17 cellular contexts compared by ENCODE assay signal in the genomic region with DNA sequence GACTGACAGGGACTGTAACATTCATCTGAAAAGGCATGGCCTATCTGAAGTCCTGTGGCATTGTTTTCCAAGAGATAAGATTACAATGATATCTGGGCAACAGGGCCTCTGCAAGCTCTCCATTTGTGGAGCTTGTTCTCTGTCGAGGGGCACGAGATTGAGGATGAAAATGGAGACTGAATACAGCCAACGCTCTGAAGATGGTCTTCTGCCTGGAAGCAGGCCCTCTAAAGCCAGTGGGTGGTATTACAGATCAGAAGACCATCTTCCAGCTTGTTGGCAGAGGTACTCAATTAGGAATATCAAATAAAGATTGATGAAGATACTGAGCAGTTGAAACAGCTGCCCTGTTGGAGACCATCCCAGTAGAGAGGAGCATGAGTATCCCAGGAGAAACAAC.
A peak's percentile ranks its signal among the peaks of the same experiment; 100 is the strongest.
DNase-seq lines count a peak whose midpoint lies in the region; ATAC-seq and TF ChIP-seq lines count a peak whose summit lies in the region.
"Had no signal": no experiment of that assay in that cellular context is flagged by ENCODE, and none has a peak within 500 bp of the region (broad histone marks: within the 10 kb centered on the region; RNA-seq: fewer than 3 reads in every experiment).

No MANE protein-coding gene starts in this region.

- peaks cover 2% of the 10 kb centered on the region for H3K4me1 ChIP-seq in PC-9 (replicated peaks; ENCODE audit: insufficient read depth)
- H3K4me1 ChIP-seq: prostate gland had no signal

- peak overlapping the region; percentile 28; the same call in 1 of the 2 replicates for H2AFZ ChIP-seq in PC-9
- H2AFZ ChIP-seq: GM23248 had no signal

- ATAC-seq in GM18867 (IDR thresholded peaks at IDR 0.05; ENCODE audit: unreplicated experiment) (peak; percentile 68), HG02885 (IDR thresholded peaks at IDR 0.05; ENCODE audit: poor library complexity, unreplicated experiment) (peak; percentile 64), HG03457 (IDR thresholded peaks at IDR 0.05; ENCODE audit: unreplicated experiment) (no peak), HG03469 (IDR thresholded peaks at IDR 0.05; ENCODE audit: unreplicated experiment) (no peak)
- ATAC-seq: T-cell had no signal

- TF ChIP-seq CTCF in 22Rv1 (IDR thresholded peaks at IDR 0.05): peak; percentile 49; the same call in 1 of the 2 replicates
- peak; percentile 33; the same call in 1 of the 2 replicates for TF ChIP-seq CTCF in PC-9 (conservative IDR thresholded peaks at IDR 0.05)

- CTCF ChIA-PET in PC-9 (lab: Charles Lee): no interaction called here

- no peaks in the 10 kb centered on the region for H3K9me3 ChIP-seq in PC-9 (ENCODE audit: insufficient read depth, low read depth)
- H3K9me3 ChIP-seq: prostate gland had no signal

- no peak overlapping the region for H3K4me2 ChIP-seq in PC-9

- intact Hi-C loops in PC-9 (cut with micrococcal nuclease; ENCODE audit: unreplicated experiment): no loop called here

- no peaks in the 10 kb centered on the region for H4K20me1 ChIP-seq in PC-9 (ENCODE audit: insufficient read depth)

- no TSS peak for BruUV-seq in PC-9 (replicated peaks; lab: Mats Ljungman, UMichigan)

- H3K27ac ChIP-seq in 22Rv1 (no peak overlapping the region), PC-9 (no peak overlapping the region)
- H3K27ac ChIP-seq: dorsolateral prefrontal cortex, GM23248, prostate gland had no signal

- H3K79me2 ChIP-seq in PC-9 (ENCODE audit: low read depth): no peaks in the 10 kb centered on the region

- no peaks in the 10 kb centered on the region for H3K36me3 ChIP-seq in PC-9 (ENCODE audit: low read depth)
- H3K36me3 ChIP-seq: prostate gland had no signal

- no peaks in the 10 kb centered on the region for H3K27me3 ChIP-seq in PC-9 (ENCODE audit: insufficient read depth, low read depth)
- H3K27me3 ChIP-seq: dorsolateral prefrontal cortex had no signal

- DNase-seq in PC-9: no peak
- DNase-seq in glomerular visceral epithelial cell (ENCODE audit: extremely low spot score): no peak
- no peak for DNase-seq in NOMO-1 (lab: John Stamatoyannopoulos, UW; ENCODE audit: unreplicated experiment in 2 of 2)
- DNase-seq: activated CD4-positive, alpha-beta T cell treated with anti-CD3 and anti-CD28 coated beads, Interleukin-2, amount 50 U/mL, for 1 hour; DMS153; dorsolateral prefrontal cortex; GM23248; KBM-7; NCI-H1930; stimulated activated CD8-positive, alpha-beta memory T cell treated with anti-CD3 and anti-CD28 coated beads, Interleukin-4, amount 100 ng/mL, for 48 hours; T-cell had no signal

- H3F3A ChIP-seq in PC-9 (ENCODE audit: insufficient read depth, low read depth): no peaks in the 10 kb centered on the region

- POLR2A ChIA-PET in PC-9 (lab: Charles Lee; ENCODE audit: unreplicated experiment): interaction anchor here (0.6 kb wide), 1 partner anchor 155 kb away, joined by 4 read pairs; no protein-coding TSS in a partner anchor

- H3K4me3 ChIP-seq in PC-9: no peak overlapping the region
- H3K4me3 ChIP-seq: dorsolateral prefrontal cortex, GM23248, prostate gland had no signal

- H3K9me2 ChIP-seq in PC-9 (ENCODE audit: insufficient read depth): peaks cover 4% of the 10 kb centered on the region; the same call in 1 of the 2 replicates

Comparison
In these comparisons a context has a peak if more than half of its experiments do, and no peak if none do; other contexts are left out.
1. ATAC-seq: peak in GM18867 (single experiment) and HG02885 (single experiment); none in HG03457 (single experiment) and HG03469 (single experiment).